ENCODE assay signal across 11 cellular contexts in the genomic region with DNA sequence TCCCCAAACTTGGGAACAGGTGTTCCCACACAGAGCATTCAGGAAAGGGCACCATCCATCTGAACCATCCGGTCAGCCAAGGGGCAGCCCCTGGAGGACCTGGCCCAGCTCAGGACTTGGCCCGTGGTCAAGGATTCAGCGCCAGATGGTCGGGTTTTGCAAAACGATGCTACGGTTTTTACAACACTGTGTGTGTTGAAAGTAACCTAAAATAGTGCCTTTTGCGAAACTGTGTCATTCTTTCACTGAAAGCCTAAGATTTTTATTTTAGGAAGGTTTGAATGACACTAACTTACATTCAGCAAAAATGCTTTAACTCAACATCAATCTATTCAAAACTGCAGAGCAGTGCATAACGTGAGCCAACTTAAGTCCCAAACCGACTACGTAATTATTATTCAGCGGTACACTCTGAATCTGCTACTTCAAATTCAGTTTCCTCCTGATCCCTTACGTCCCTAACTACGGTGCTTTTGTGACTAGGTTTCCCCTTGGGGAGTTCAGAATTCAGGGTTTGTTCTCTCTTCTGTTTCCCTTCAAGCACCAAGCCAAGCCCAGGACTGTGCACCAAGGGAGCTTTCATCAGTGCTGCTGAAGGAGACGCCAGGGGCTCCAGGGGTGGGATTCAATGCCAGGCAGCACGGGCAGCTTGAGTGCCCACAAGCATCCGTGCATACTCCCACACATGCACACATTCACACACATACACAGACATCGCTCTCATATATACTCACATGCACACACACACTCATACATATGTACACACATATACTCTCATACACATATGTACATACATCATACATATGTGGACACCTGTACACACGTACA. TPM values are rescaled to one million over a fixed set of nuclear protein-coding genes. Genes with fewer than 3 reads are reported as not detected.
DNase-seq lines count a peak whose midpoint lies in the region; ATAC-seq, FAIRE-seq and TF ChIP-seq lines count a peak whose summit lies in the region.
"Had no signal": no experiment of that assay in that cellular context is flagged by ENCODE, and none has a peak within 500 bp of the region (broad histone marks: within the 10 kb centered on the region; RNA-seq: fewer than 3 reads in every experiment).

No MANE protein-coding gene starts in this region.

- H3K27me3 ChIP-seq in testis: no peaks in the 10 kb centered on the region

- H3K4me3 ChIP-seq in fibroblast of mammary gland (ENCODE audit: control insufficient read depth, low read depth, low read length) (no peak overlapping the region), testis (no peak overlapping the region)

- TF ChIP-seq POLR2A in GM12892 (IDR thresholded peaks at IDR 0.05; ENCODE audit: low read depth, low read length): peak; percentile 8; the same call in 1 of the 2 replicates
- no peak for TF ChIP-seq POLR2A in testis (IDR thresholded peaks at IDR 0.05)

- H3K36me3 ChIP-seq in testis (ENCODE audit: low read depth, missing control alignments): no peaks in the 10 kb centered on the region

- no peak overlapping the region for H3K27ac ChIP-seq in testis

- H3K9me3 ChIP-seq in testis: no peaks in the 10 kb centered on the region

- WGBS in testis, 2 donors: 84 to 85% methylated on average over 18 of the region's 18 CpGs

- peak; percentile 74 for FAIRE-seq in GM12892 (lab: Jason Lieb, UNC)

- ATAC-seq in GM21447 (IDR thresholded peaks at IDR 0.05; ENCODE audit: unreplicated experiment) (peak; percentile 26), HG03439 (IDR thresholded peaks at IDR 0.05; ENCODE audit: unreplicated experiment) (peak; percentile 35), left colon (no peak)
- ATAC-seq: PC-3 had no signal

- DNase-seq in GM12892 (ENCODE audit: insufficient read length) (no peak), fibroblast of mammary gland (ENCODE audit: low read depth) (peak; percentile 37), testis (no peak), left colon (no peak), glomerular visceral epithelial cell (ENCODE audit: extremely low spot score) (no peak), NCI-H1092 treated with DMSO at 0.1 percent for 48 hours (lab: John Stamatoyannopoulos, UW) (no peak)
- DNase-seq: activated CD8-positive, alpha-beta memory T cell treated with anti-CD3 and anti-CD28 coated beads for 24 hours; PC-3 had no signal

- H3K4me1 ChIP-seq in testis: no peaks in the 10 kb centered on the region

- TF ChIP-seq CTCF in fibroblast of mammary gland (conservative IDR thresholded peaks at IDR 0.05; ENCODE audit: control insufficient read depth, insufficient read depth, low read depth, low read length) (no peak), testis (IDR thresholded peaks at IDR 0.05) (no peak)

- intact Hi-C loops in testis (cut with DNase I; ENCODE audit: low total_unique reads) (no loop called here), left colon (cut with DNase I, micrococcal nuclease) (no loop called here)

RNA-seq across cellular contexts. Expression of gene LPCAT1, which starts 25.8 kb away (rescaled TPM):
- polyA plus RNA-seq in GM12892 (2012; ENCODE audit: missing spikeins): 63.8 TPM
- 10 to 100 TPM; 21.1 to 27.1 TPM for total RNA-seq in testis
- 23.9 TPM for polyA plus RNA-seq in testis (ENCODE audit: insufficient read depth, low read depth, low replicate concordance)
- 10 to 100 TPM; 13.8 to 16.7 TPM for total RNA-seq in left colon

RNA-seq across cellular contexts. Expression of gene SLC6A3, which starts 52.8 kb away (rescaled TPM):
- polyA plus RNA-seq in GM12892 (2012; ENCODE audit: missing spikeins): not detected
- total RNA-seq in testis: 1 to 10 TPM in 1 of 2 donors, under 1 TPM in 1; 0.55 to 1.5 TPM
- polyA plus RNA-seq in testis (ENCODE audit: insufficient read depth, low read depth, low replicate concordance): 0.83 TPM
- total RNA-seq in left colon: not detected
- total RNA-seq: PC-3, renal cortical epithelial cell had no signal
